11 cellular contexts compared by ENCODE assay signal in genomic region chr14:69048456-69048855, GRCh38.
DNase-seq lines count a peak whose midpoint lies in the region; ATAC-seq and TF ChIP-seq lines count a peak whose summit lies in the region.
"Had no signal": no experiment of that assay in that cellular context is flagged by ENCODE, and none has a peak within 500 bp of the region (broad histone marks: within the 10 kb centered on the region; RNA-seq: fewer than 3 reads in every experiment).

No MANE protein-coding gene starts in this region.

- no peak overlapping the region for H3K4me3 ChIP-seq in CD4-positive, alpha-beta memory T cell (ENCODE audit: low read length in 2 of 2)
- no peak overlapping the region for H3K4me3 ChIP-seq in HEK293 (ENCODE audit: low read depth, low read length)
- no peak overlapping the region for H3K4me3 ChIP-seq in hepatocyte

- CTCF ChIA-PET in CD4-positive, alpha-beta memory T cell (lab: Charles Lee; ENCODE audit: partially characterized antibody), result no interaction called here
- CTCF ChIA-PET in HEK293 (lab: Yijun Ruan, JAX), result interaction anchor here (0.6 to 0.9 kb wide), 4 partner anchors 12 to 396 kb away, joined by 3 to 4 read pairs (median 4); no protein-coding TSS in a partner anchor
- CTCF ChIA-PET in T-cell (lab: Charles Lee), result interaction anchor here (0.6 to 0.7 kb wide), 2 partner anchors 47 to 250 kb away, joined by 3 to 5 read pairs; no protein-coding TSS in a partner anchor

- H3K4me1 Mint-ChIP-seq in CD4-positive, alpha-beta memory T cell, result peaks cover 3 to 10% (median 5%) of the 10 kb centered on the region in 4 donors
- H3K4me1 Mint-ChIP-seq in T-cell, result peaks cover 6 to 15% (median 9%) of the 10 kb centered on the region in 3 donors
- H3K4me1 Mint-ChIP-seq: activated CD4-positive, alpha-beta T cell treated with anti-CD3 and anti-CD28 coated beads, Interleukin-2, amount 10 ng/mL, durations not matched to agents 7 days and 5 days had no signal

- no peaks in the 10 kb centered on the region for H3K9me3 Mint-ChIP-seq in CD4-positive, alpha-beta memory T cell
- no peaks in the 10 kb centered on the region for H3K9me3 Mint-ChIP-seq in T-cell
- H3K9me3 Mint-ChIP-seq: activated CD4-positive, alpha-beta T cell treated with anti-CD3 and anti-CD28 coated beads, Interleukin-2, amount 10 ng/mL, durations not matched to agents 7 days and 5 days; neural crest cell had no signal

- peaks cover 0 to 5% of the 10 kb centered on the region in 2 donors for H3K27me3 Mint-ChIP-seq in CD4-positive, alpha-beta memory T cell
- H3K27me3 Mint-ChIP-seq in T-cell, result no peaks in the 10 kb centered on the region

- intact Hi-C loops in CD4-positive, alpha-beta memory T cell (cut with micrococcal nuclease), result no loop called here

- H4K20me1 ChIP-seq in hepatocyte (ENCODE audit: insufficient read depth, poor library complexity, severe bottlenecking), result no peaks in the 10 kb centered on the region

- no peaks in the 10 kb centered on the region for H3K9me2 ChIP-seq in hepatocyte (replicated peaks; ENCODE audit: insufficient read depth)

- POLR2A ChIA-PET in CD4-positive, alpha-beta memory T cell (lab: Charles Lee; ENCODE audit: partially characterized antibody), result no interaction called here
- POLR2A ChIA-PET in HEK293 (lab: Yijun Ruan, JAX) (interaction anchor here (0.7 kb wide), 1 partner anchor 11 kb away, joined by 4 read pairs; no protein-coding TSS in a partner anchor), T-cell (lab: Charles Lee) (no interaction called here)

- ATAC-seq in T-cell (replicated peaks in 1 of 4) (peak in 3 of 4 experiments; percentile 38 to 69 (median 52)), HG03457 (IDR thresholded peaks at IDR 0.05; ENCODE audit: unreplicated experiment) (no peak)

- WGBS in hepatocyte (ENCODE audit: low lambda C conversion rate, missing lambda C conversion rate), result 89% methylated on average over 3 of the region's 3 CpGs

- peaks cover 7% of the 10 kb centered on the region for H3K79me2 ChIP-seq in hepatocyte

- H3K36me3 ChIP-seq in CD4-positive, alpha-beta memory T cell (ENCODE audit: insufficient read depth, low read length), result peaks cover 2% of the 10 kb centered on the region
- H3K36me3 ChIP-seq in HEK293 (ENCODE audit: control insufficient read depth in 2 of 2, insufficient read depth in 1 of 2, low read length in 2 of 2) (peaks cover 0 to 6% of the 10 kb centered on the region in 2 experiments; a peak in 1 of 3 replicates), hepatocyte (replicated peaks; ENCODE audit: insufficient read depth, low read depth) (no peaks in the 10 kb centered on the region)

- DNase-seq in CD4-positive, alpha-beta memory T cell, result peak in 4 of 5 donors; percentile 9 to 18 (median 16)
- DNase-seq in T-cell (peak in 25 of 34 experiments; percentile 4 to 48 (median 25)), hepatocyte (ENCODE audit: low spot score) (peak; percentile 48), D341Med (ENCODE audit: low spot score) (no peak), 8988T (no peak), kidney glomerular epithelial cell (lab: John Stamatoyannopoulos, UW) (no peak)
- DNase-seq: activated CD4-positive, alpha-beta T cell treated with anti-CD3 and anti-CD28 coated beads, Interleukin-2, amount 10 ng/mL, durations not matched to agents 7 days and 5 days; cerebellar nuclear complex had no signal

- H3K27ac Mint-ChIP-seq in CD4-positive, alpha-beta memory T cell, result peak overlapping the region in 3 of 7 donors; percentile 3 to 59 (median 43)
- H3K27ac Mint-ChIP-seq in T-cell, result no peak overlapping the region
- H3K27ac Mint-ChIP-seq: activated CD4-positive, alpha-beta T cell treated with anti-CD3 and anti-CD28 coated beads, Interleukin-2, amount 10 ng/mL, durations not matched to agents 7 days and 5 days had no signal

- TF ChIP-seq CTCF in HEK293 (tag by site-specific recombination; IDR thresholded peaks at IDR 0.05), result no peak
- no peak for TF ChIP-seq CTCF in hepatocyte (IDR thresholded peaks at IDR 0.05; ENCODE audit: poor library complexity)

- H3K27ac ChIP-seq in CD4-positive, alpha-beta memory T cell (ENCODE audit: low read depth, low read length), result no peak overlapping the region
- H3K27ac ChIP-seq in HEK293 (ENCODE audit: extremely low read depth, low read depth, low read length) (no peak overlapping the region), hepatocyte (no peak overlapping the region)

- H3K4me2 ChIP-seq in hepatocyte, result no peak overlapping the region

- peaks cover 9 to 24% of the 10 kb centered on the region in 2 donors for H3K36me3 Mint-ChIP-seq in CD4-positive, alpha-beta memory T cell
- peaks cover 15% of the 10 kb centered on the region for H3K36me3 Mint-ChIP-seq in T-cell

- no peak overlapping the region for H2AFZ ChIP-seq in hepatocyte

- no peak overlapping the region for H3K4me3 Mint-ChIP-seq in CD4-positive, alpha-beta memory T cell
- no peak overlapping the region for H3K4me3 Mint-ChIP-seq in T-cell
- H3K4me3 Mint-ChIP-seq: activated CD4-positive, alpha-beta T cell treated with anti-CD3 and anti-CD28 coated beads, Interleukin-2, amount 10 ng/mL, durations not matched to agents 7 days and 5 days; neural crest cell had no signal

- no peaks in the 10 kb centered on the region for H3K4me1 ChIP-seq in CD4-positive, alpha-beta memory T cell (ENCODE audit: insufficient read depth, low read length)
- H3K4me1 ChIP-seq in HEK293 (ENCODE audit: control insufficient read depth, insufficient read depth, low read length), result no peaks in the 10 kb centered on the region
- peaks cover 60% of the 10 kb centered on the region for H3K4me1 ChIP-seq in hepatocyte (ENCODE audit: insufficient read depth)

- H3K9me3 ChIP-seq in CD4-positive, alpha-beta memory T cell (ENCODE audit: control insufficient read depth in 1 of 2, low read length in 2 of 2), result no peaks in the 10 kb centered on the region
- H3K9me3 ChIP-seq in HEK293 (ENCODE audit: control insufficient read depth, insufficient read depth, low read depth, low read length), result no peaks in the 10 kb centered on the region
- no peaks in the 10 kb centered on the region for H3K9me3 ChIP-seq in hepatocyte (ENCODE audit: low read depth)

- no peaks in the 10 kb centered on the region for H3K27me3 ChIP-seq in CD4-positive, alpha-beta memory T cell (ENCODE audit: insufficient read depth, low read length)
- no peaks in the 10 kb centered on the region for H3K27me3 ChIP-seq in hepatocyte

TF ChIP-seq in HEK293, 187 proteins besides CTCF, POLR2A, EP300 and RAD21:
- TF ChIP-seq ZBTB44 (tag by site-specific recombination; IDR thresholded peaks at IDR 0.05) (0 out of 2 replicates have a peak, but pooled peaks have one; percentile 11), ZBTB10 (tag by site-specific recombination; IDR thresholded peaks at IDR 0.05) (no peak)

Comparison
In these comparisons a context has a peak if more than half of its experiments do, and no peak if none do; other contexts are left out.
1. DNase-seq: peak in CD4-positive, alpha-beta memory T cell (4 of 5), T-cell (25 of 34) and hepatocyte (single experiment); none in D341Med (single experiment), 8988T (single experiment) and kidney glomerular epithelial cell (single experiment).